ENCODE assay signal across 26 cellular contexts in genomic region chr17:52537368-52537767, GRCh38.
"Had no signal": no experiment of that assay in that cellular context is flagged by ENCODE, and none has a peak within 500 bp of the region (broad histone marks: within the 10 kb centered on the region; RNA-seq: fewer than 3 reads in every experiment).

No MANE protein-coding gene starts in this region.

- H3K36me3 Mint-ChIP-seq: activated naive CD8-positive, alpha-beta T cell treated with anti-CD3 and anti-CD28 coated beads, Interleukin-2, amount 10 ng/mL, durations not matched to agents 7 days and 5 days had no signal

- H3K4me1 ChIP-seq: adrenal gland, breast epithelium, Peyer's patch had no signal

- H3K9me3 Mint-ChIP-seq: activated naive CD8-positive, alpha-beta T cell treated with anti-CD3 and anti-CD28 coated beads, Interleukin-2, amount 10 ng/mL, durations not matched to agents 7 days and 5 days had no signal

- H3K27me3 Mint-ChIP-seq: activated naive CD8-positive, alpha-beta T cell treated with anti-CD3 and anti-CD28 coated beads, Interleukin-2, amount 10 ng/mL, durations not matched to agents 7 days and 5 days; T-helper 17 cell had no signal

- H3K36me3 ChIP-seq: adrenal gland, breast epithelium, MG63, Peyer's patch had no signal

- ATAC-seq: activated CD8-positive, alpha-beta T cell treated with anti-CD3 and anti-CD28 coated beads, Interleukin-2, amount 10 ng/mL, durations not matched to agents 7 days and 5 days; T-helper 17 cell; WTC11 had no signal

- H3K9me3 ChIP-seq: adrenal gland, breast epithelium, MG63, Peyer's patch had no signal

- H3K27ac Mint-ChIP-seq: activated CD8-positive, alpha-beta T cell treated with anti-CD3 and anti-CD28 coated beads, Interleukin-2, amount 10 ng/mL, durations not matched to agents 7 days and 5 days; activated naive CD8-positive, alpha-beta T cell treated with anti-CD3 and anti-CD28 coated beads, Interleukin-2, amount 10 ng/mL, durations not matched to agents 7 days and 5 days; T-helper 17 cell; WTC11 had no signal

- DNase-seq: activated CD4-positive, alpha-beta T cell treated with anti-CD3 and anti-CD28 coated beads for 48 hours; activated CD4-positive, alpha-beta T cell treated with anti-CD3 and anti-CD28 coated beads, Interleukin-2, amount 50 U/mL, for 4 hours; activated CD4-positive, CD25-positive, alpha-beta regulatory T cell treated with anti-CD3 and anti-CD28 coated beads, Interleukin-2, amount 50 U/mL, for 72 hours; activated CD8-positive, alpha-beta memory T cell treated with anti-CD3 and anti-CD28 coated beads, Interleukin-2, amount 50 U/mL, for 48 hours; activated CD8-positive, alpha-beta T cell treated with anti-CD3 and anti-CD28 coated beads, Interleukin-2, amount 10 ng/mL, durations not matched to agents 7 days and 5 days; activated naive CD4-positive, alpha-beta T cell treated with anti-CD3 and anti-CD28 coated beads, Interleukin-2, amount 50 U/mL, for 16 hours; activated naive CD8-positive, alpha-beta T cell treated with anti-CD3 and anti-CD28 coated beads, Interleukin-2, amount 10 ng/mL, durations not matched to agents 7 days and 5 days; activated T-cell treated with anti-CD3 and anti-CD28 coated beads, Interleukin-2, amount 50 U/mL, for 1 hour; adrenal gland; anterior cingulate cortex; central memory CD4-positive, alpha-beta T cell; MG63; MV-4-11; NCI-H1092 treated with DMSO at 0.1 percent for 48 hours; NCI-H1417 treated with DMSO at 0.1 percent for 48 hours; NCI-H1694 treated with DMSO at 0.1 percent for 48 hours; NCI-H2029 treated with DMSO at 0.1 percent for 48 hours; NCI-H345; NCI-H524; Peyer's patch; SHP77 treated with DMSO at 0.1 percent for 48 hours; T-helper 17 cell; T-helper 9 cell had no signal

- H3K4me3 Mint-ChIP-seq: activated CD8-positive, alpha-beta T cell treated with anti-CD3 and anti-CD28 coated beads, Interleukin-2, amount 10 ng/mL, durations not matched to agents 7 days and 5 days; activated naive CD8-positive, alpha-beta T cell treated with anti-CD3 and anti-CD28 coated beads, Interleukin-2, amount 10 ng/mL, durations not matched to agents 7 days and 5 days; T-helper 17 cell; WTC11 had no signal

- H3K4me3 ChIP-seq: adrenal gland, breast epithelium, MG63, Peyer's patch had no signal

- H3K27me3 ChIP-seq: adrenal gland, breast epithelium, Peyer's patch had no signal

- H3K27ac ChIP-seq: adrenal gland, breast epithelium, Peyer's patch, RWPE1 had no signal

- H3K4me1 Mint-ChIP-seq: activated naive CD8-positive, alpha-beta T cell treated with anti-CD3 and anti-CD28 coated beads, Interleukin-2, amount 10 ng/mL, durations not matched to agents 7 days and 5 days; T-helper 17 cell; WTC11 had no signal
